Comparison of ENCODE assay signal across 11 cellular contexts in the genomic region with DNA sequence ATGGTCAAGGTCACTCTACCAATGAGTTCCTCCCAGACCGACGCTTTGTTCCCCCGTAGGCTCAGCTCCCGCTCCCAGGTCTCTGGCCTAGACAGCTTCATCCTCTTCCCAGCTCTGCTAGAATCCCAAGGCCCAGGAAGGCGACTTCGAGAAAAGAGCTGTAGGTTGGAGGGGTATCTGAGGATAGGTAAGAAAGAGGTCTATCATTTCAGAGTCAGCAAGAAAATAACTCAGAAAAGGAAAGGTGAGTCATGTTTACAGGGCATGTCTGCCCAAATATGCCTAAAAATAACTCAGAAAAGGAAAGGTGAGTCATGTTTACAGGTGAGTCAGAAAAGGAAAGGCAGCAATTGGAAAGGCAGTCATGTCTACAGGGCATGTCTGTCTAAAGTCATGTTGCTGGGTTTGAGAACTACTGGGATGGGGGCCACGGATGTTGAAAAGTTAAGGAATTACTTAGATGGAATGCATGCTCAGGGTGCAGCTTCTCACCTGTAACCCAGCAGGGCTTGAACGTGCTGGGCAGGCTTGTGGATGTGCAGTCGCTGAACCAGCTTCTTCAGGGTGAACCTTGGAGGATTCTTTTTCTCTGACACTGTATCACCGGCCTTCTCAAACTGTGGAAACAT. TPM values are rescaled to one million over a fixed set of nuclear protein-coding genes. Genes with fewer than 3 reads are reported as not detected.
DNase-seq lines count a peak whose midpoint lies in the region; ATAC-seq, FAIRE-seq and TF ChIP-seq lines count a peak whose summit lies in the region.
"Had no signal": no experiment of that assay in that cellular context is flagged by ENCODE, and none has a peak within 500 bp of the region (broad histone marks: within the 10 kb centered on the region; RNA-seq: fewer than 3 reads in every experiment).

No MANE protein-coding gene starts in this region.

- POLR2A ChIA-PET in A549 (lab: Yijun Ruan, JAX): interaction anchor here (0.7 kb wide), 1 partner anchor 61 kb away, joined by 3 read pairs; no protein-coding TSS in a partner anchor

- H3K36me3 Mint-ChIP-seq in activated T-cell treated with anti-CD3 and anti-CD28 coated beads, Interleukin-2, amount 50 U/mL, for 4 hours (ENCODE audit: insufficient read depth): peaks cover 44% of the 10 kb centered on the region

- WGBS in A549 (ENCODE audit: missing lambda C conversion rate): 89% methylated on average over 10 of the region's 10 CpGs
- WGBS in right cardiac atrium: 93% methylated on average over 10 of the region's 10 CpGs

- in situ Hi-C loops in KBM-7 (cut with MboI; ENCODE audit: low pct_unique_long_range_greater_than_20kb, low sequenced_read_pairs): no loop called here

- no peaks in the 10 kb centered on the region for H3K9me1 ChIP-seq in keratinocyte (ENCODE audit: control insufficient read depth, extremely low read depth, insufficient read depth, low read length)

- CTCF ChIA-PET in A549 (lab: Yijun Ruan, JAX): interaction anchor here (0.6 to 2.3 kb wide), 5 partner anchors 13 to 353 kb away, joined by 3 to 8 read pairs (median 5); a partner anchor contains a TSS

- peak overlapping the region; percentile 13 for H2AFZ ChIP-seq in keratinocyte (ENCODE audit: control insufficient read depth, low read length)

- TF ChIP-seq RAD21 in A549 (conservative IDR thresholded peaks at IDR 0.05 in 1 of 2, IDR thresholded peaks at IDR 0.05 in 1 of 2): no peak

- no peaks in the 10 kb centered on the region for H3K27me3 ChIP-seq in keratinocyte (ENCODE audit: control insufficient read depth, extremely low read depth, insufficient read depth, low read length)
- no peaks in the 10 kb centered on the region for H3K27me3 ChIP-seq in right cardiac atrium (ENCODE audit: control insufficient read depth, insufficient read depth)

- H3K4me1 Mint-ChIP-seq in activated T-cell treated with anti-CD3 and anti-CD28 coated beads, Interleukin-2, amount 50 U/mL, for 4 hours (ENCODE audit: low read depth): peaks cover 29% of the 10 kb centered on the region
- H3K4me1 Mint-ChIP-seq: mesothelial cell of epicardium had no signal

- H3K27ac ChIP-seq in A549: no peak overlapping the region
- H3K27ac ChIP-seq in keratinocyte (ENCODE audit: control insufficient read depth, insufficient read depth, low read length): peak overlapping the region; percentile 78
- H3K27ac ChIP-seq in right cardiac atrium (ENCODE audit: low read length): no peak overlapping the region

- H3K4me2 ChIP-seq in A549 (peak overlapping the region; percentile 36; the same call in 1 of the 3 replicates), keratinocyte (ENCODE audit: control insufficient read depth, extremely low read depth, insufficient read depth, low read depth, low read length) (peak overlapping the region; percentile 76)

- H3K4me1 ChIP-seq in A549 (peaks cover 12% of the 10 kb centered on the region), keratinocyte (ENCODE audit: control insufficient read depth, extremely low read depth, insufficient read depth, low read length) (peaks cover 18% of the 10 kb centered on the region), right cardiac atrium (ENCODE audit: control insufficient read depth, insufficient read depth, low read length) (no peaks in the 10 kb centered on the region)

- H3K79me2 ChIP-seq in keratinocyte (ENCODE audit: control insufficient read depth, insufficient read depth, low read length): peaks cover 3% of the 10 kb centered on the region

- H3K4me3 ChIP-seq in A549 (no peak overlapping the region), keratinocyte (ENCODE audit: control insufficient read depth in 2 of 3, extremely low read depth in 1 of 3, insufficient read depth in 2 of 3, low read depth in 1 of 3, low read length in 3 of 3) (peak overlapping the region in 1 of 3 experiments; percentile 1), right cardiac atrium (ENCODE audit: low read length) (no peak overlapping the region)

- peak overlapping the region; percentile 18 for H3K9ac ChIP-seq in keratinocyte (ENCODE audit: control insufficient read depth, extremely low read depth, insufficient read depth, low read length)

- dilution Hi-C loops in keratinocyte (cut with MboI; ENCODE audit: extremely low pct_ligation_motif_present, low sequenced_read_pairs): no loop called here

- DNase-seq in A549 (ENCODE audit: low read depth in 1 of 2, low spot score in 1 of 2) (peak; percentile 18 to 28), keratinocyte (ENCODE audit: low read depth, low spot score) (peak; percentile 83), right cardiac atrium (no peak), SHP77 treated with DMSO at 0.1 percent for 48 hours (lab: John Stamatoyannopoulos, UW) (no peak), KBM-7 (no peak)
- DNase-seq in activated T-cell treated with anti-CD3 and anti-CD28 coated beads, Interleukin-2, amount 50 U/mL, for 4 hours: no peak
- no peak for DNase-seq in stimulated activated naive CD4-positive, alpha-beta T cell (lab: John Stamatoyannopoulos, UW)
- DNase-seq: NCI-H1105 had no signal

- FAIRE-seq in A549 (lab: Jason Lieb, UNC) (no peak), keratinocyte (lab: Jason Lieb, UNC) (peak; percentile 93)

- no peaks in the 10 kb centered on the region for H3K27me3 Mint-ChIP-seq in activated T-cell treated with anti-CD3 and anti-CD28 coated beads, Interleukin-2, amount 50 U/mL, for 4 hours (ENCODE audit: low read depth)

- TF ChIP-seq CTCF in A549 (IDR thresholded peaks at IDR 0.05): no peak
- no peak for TF ChIP-seq CTCF in keratinocyte (optimal IDR thresholded peaks at IDR 0.05 in 1 of 3, IDR thresholded peaks at IDR 0.05 in 1 of 3, conservative IDR thresholded peaks at IDR 0.05 in 1 of 3; ENCODE audit: extremely low read depth in 1 of 3, insufficient read depth in 2 of 3, low read length in 3 of 3)

- TF ChIP-seq POLR2A in A549 (IDR thresholded peaks at IDR 0.05; ENCODE audit: low read length): no peak

- no peak for TF ChIP-seq EP300 in A549 (IDR thresholded peaks at IDR 0.05)

- peak overlapping the region; percentile 71 for H3K4me3 Mint-ChIP-seq in activated T-cell treated with anti-CD3 and anti-CD28 coated beads, Interleukin-2, amount 50 U/mL, for 4 hours
- H3K4me3 Mint-ChIP-seq: mesothelial cell of epicardium had no signal

- intact Hi-C loops in right cardiac atrium (cut with DNase I): no loop called here

- peaks cover 21 to 22% of the 10 kb centered on the region in 2 experiments for H3K36me3 ChIP-seq in keratinocyte (ENCODE audit: control insufficient read depth in 2 of 2, extremely low read depth in 1 of 2, insufficient read depth in 2 of 2, low read length in 2 of 2)

- ATAC-seq in A549: peak; percentile 43 to 67; a peak in 5 of 6 replicates
- ATAC-seq in HG02798 (IDR thresholded peaks at IDR 0.05; ENCODE audit: poor library complexity, unreplicated experiment): peak; percentile 56
- ATAC-seq in activated T-cell treated with anti-CD3 and anti-CD28 coated beads, Interleukin-2, amount 50 U/mL, for 4 hours: peak; percentile 88 to 97
- no peak for ATAC-seq in right cardiac atrium

- no peaks in the 10 kb centered on the region for H3K9me3 Mint-ChIP-seq in activated T-cell treated with anti-CD3 and anti-CD28 coated beads, Interleukin-2, amount 50 U/mL, for 4 hours
- H3K9me3 Mint-ChIP-seq: mesothelial cell of epicardium had no signal

- H3K9me3 ChIP-seq in A549 (no peaks in the 10 kb centered on the region), keratinocyte (ENCODE audit: control insufficient read depth, low read depth, low read length) (no peaks in the 10 kb centered on the region), right cardiac atrium (ENCODE audit: control insufficient read depth, low read length) (no peaks in the 10 kb centered on the region)

- H4K20me1 ChIP-seq in keratinocyte (ENCODE audit: control insufficient read depth, extremely low read depth, insufficient read depth, low read length): no peaks in the 10 kb centered on the region

RNA-seq across cellular contexts. Expression of a gene that starts 12.2 kb away (rescaled TPM):
- polyA plus RNA-seq in A549 (2011; rRNA removed) (17.5 and 22.2 TPM in 2 replicates), A549 (2017; fragmentation: RNase III; extraction: RNeasy Plus Mini Kit Qiagen cat#74134 plus additional on column Dnase treatment) (6.8 to 8.0 TPM (median 7.4 TPM) in 3 replicates), keratinocyte (12.5 to 16.6 TPM (median 12.8 TPM) in 3 replicates), right cardiac atrium (7.9 TPM)
- 4.4 and 4.9 TPM in 2 replicates for polyA plus RNA-seq in A549 (2012; cell fraction: cytosol; rRNA removed)
- 24.0 and 24.8 TPM in 2 replicates for polyA plus RNA-seq in A549 (2012; cell fraction: nucleus; rRNA removed)
- 20.5 and 36.4 TPM in 2 replicates for polyA minus RNA-seq in A549 (2011; rRNA and poly(A)+ RNA removed)
- total RNA-seq in activated T-cell treated with anti-CD3 and anti-CD28 coated beads, Interleukin-2, amount 50 U/mL, for 4 hours: 10 to 100 TPM; 14.7 to 21.7 (median 19.3) TPM
- 14.3 TPM for polyA plus RNA-seq in keratinocyte (2011; ENCODE audit: low read depth)
- 5.5 and 8.1 TPM in 2 replicates for polyA plus RNA-seq in keratinocyte (2011; cell fraction: cytosol; rRNA removed)
- polyA plus RNA-seq in keratinocyte (2011; cell fraction: nucleus; rRNA removed): 66.0 and 69.7 TPM in 2 replicates
- 11.8 and 13.7 TPM in 2 replicates for polyA plus RNA-seq in keratinocyte (2012; ENCODE audit: low replicate concordance)
- polyA minus RNA-seq in keratinocyte: 28.9 to 36.6 TPM (median 36.0 TPM) in 3 replicates
- polyA minus RNA-seq in keratinocyte (2011; cell fraction: cytosol; rRNA and poly(A)+ RNA removed): 6.7 TPM
- polyA minus RNA-seq in keratinocyte (2011; cell fraction: nucleus; rRNA and poly(A)+ RNA removed): 36.3 and 58.8 TPM in 2 replicates
- 10 to 100 TPM in 3 of 4 donors, 1 to 10 TPM in 1; 7.4 to 14.1 (median 13.1) TPM for total RNA-seq in right cardiac atrium

RNA-seq across cellular contexts. Expression of a gene that starts 34.9 kb away (rescaled TPM):
- polyA plus RNA-seq in A549 (2011; rRNA removed): not detected in 2 replicates
- polyA plus RNA-seq in A549 (2012; cell fraction: cytosol; rRNA removed): not detected in 2 replicates
- polyA plus RNA-seq in A549 (2012; cell fraction: nucleus; rRNA removed): 0.02 TPM in 1 of 2 replicates, not detected in the other
- not detected in 3 replicates for polyA plus RNA-seq in A549 (2017; fragmentation: RNase III; extraction: RNeasy Plus Mini Kit Qiagen cat#74134 plus additional on column Dnase treatment)
- not detected in 2 replicates for polyA minus RNA-seq in A549 (2011; rRNA and poly(A)+ RNA removed)
- total RNA-seq in activated T-cell treated with anti-CD3 and anti-CD28 coated beads, Interleukin-2, amount 50 U/mL, for 4 hours: under 1 TPM in 1 of 3 donors, not detected in 2; 0.05 TPM
- polyA plus RNA-seq in keratinocyte: not detected in 3 replicates
- polyA plus RNA-seq in keratinocyte (2011; ENCODE audit: low read depth): not detected
- not detected in 2 replicates for polyA plus RNA-seq in keratinocyte (2011; cell fraction: cytosol; rRNA removed)
- polyA plus RNA-seq in keratinocyte (2011; cell fraction: nucleus; rRNA removed): not detected in 2 replicates
- polyA plus RNA-seq in keratinocyte (2012; ENCODE audit: low replicate concordance): not detected in 2 replicates
- not detected in 3 replicates for polyA minus RNA-seq in keratinocyte
- polyA minus RNA-seq in keratinocyte (2011; cell fraction: cytosol; rRNA and poly(A)+ RNA removed): not detected
- polyA minus RNA-seq in keratinocyte (2011; cell fraction: nucleus; rRNA and poly(A)+ RNA removed): not detected in 2 replicates
- 1 to 10 TPM in 2 of 4 donors, under 1 TPM in 2; 0.33 to 1.7 (median 0.92) TPM for total RNA-seq in right cardiac atrium
- 0.68 TPM for polyA plus RNA-seq in right cardiac atrium
- total RNA-seq: SK-MEL-5 had no signal

RNA-seq across cellular contexts. Expression of a gene that starts 53.5 kb away (rescaled TPM):
- polyA plus RNA-seq in A549 (2011; rRNA removed) (32.8 and 33.2 TPM in 2 replicates), A549 (2017; fragmentation: RNase III; extraction: RNeasy Plus Mini Kit Qiagen cat#74134 plus additional on column Dnase treatment) (30.4 to 36.9 TPM (median 33.6 TPM) in 3 replicates), keratinocyte (28.8 to 36.6 TPM (median 34.5 TPM) in 3 replicates), right cardiac atrium (18.1 TPM)
- polyA plus RNA-seq in A549 (2012; cell fraction: cytosol; rRNA removed): 45.2 and 57.6 TPM in 2 replicates
- polyA plus RNA-seq in A549 (2012; cell fraction: nucleus; rRNA removed): 113 and 167 TPM in 2 replicates
- polyA minus RNA-seq in A549 (2011; rRNA and poly(A)+ RNA removed): 34.9 and 38.3 TPM in 2 replicates
- total RNA-seq in activated T-cell treated with anti-CD3 and anti-CD28 coated beads, Interleukin-2, amount 50 U/mL, for 4 hours: 10 to 100 TPM; 73.4 to 86.5 (median 75.4) TPM
- 16.4 TPM for polyA plus RNA-seq in keratinocyte (2011; ENCODE audit: low read depth)
- 12.6 and 16.2 TPM in 2 replicates for polyA plus RNA-seq in keratinocyte (2011; cell fraction: cytosol; rRNA removed)
- polyA plus RNA-seq in keratinocyte (2011; cell fraction: nucleus; rRNA removed): 88.7 and 89.7 TPM in 2 replicates
- polyA plus RNA-seq in keratinocyte (2012; ENCODE audit: low replicate concordance): 12.0 and 22.3 TPM in 2 replicates
- 23.5 to 35.4 TPM (median 27.6 TPM) in 3 replicates for polyA minus RNA-seq in keratinocyte
- 21.3 TPM for polyA minus RNA-seq in keratinocyte (2011; cell fraction: cytosol; rRNA and poly(A)+ RNA removed)
- 23.6 and 26.4 TPM in 2 replicates for polyA minus RNA-seq in keratinocyte (2011; cell fraction: nucleus; rRNA and poly(A)+ RNA removed)
- total RNA-seq in right cardiac atrium: 10 to 100 TPM; 17.6 to 21.9 (median 19.5) TPM

RNA-seq across cellular contexts. Expression of a gene that starts 53.9 kb away (rescaled TPM):
- polyA plus RNA-seq in A549 (2011; rRNA removed) (324 and 419 TPM in 2 replicates), A549 (2017; fragmentation: RNase III; extraction: RNeasy Plus Mini Kit Qiagen cat#74134 plus additional on column Dnase treatment) (304 to 313 TPM (median 312 TPM) in 3 replicates), keratinocyte (211 to 234 TPM (median 212 TPM) in 3 replicates), right cardiac atrium (75.8 TPM)
- 377 and 394 TPM in 2 replicates for polyA plus RNA-seq in A549 (2012; cell fraction: cytosol; rRNA removed)
- polyA plus RNA-seq in A549 (2012; cell fraction: nucleus; rRNA removed): 280 and 419 TPM in 2 replicates
- polyA minus RNA-seq in A549 (2011; rRNA and poly(A)+ RNA removed): 224 and 285 TPM in 2 replicates
- total RNA-seq in activated T-cell treated with anti-CD3 and anti-CD28 coated beads, Interleukin-2, amount 50 U/mL, for 4 hours: 100 to 1,000 TPM; 265 to 309 (median 300) TPM
- polyA plus RNA-seq in keratinocyte (2011; ENCODE audit: low read depth): 88.5 TPM
- 197 and 230 TPM in 2 replicates for polyA plus RNA-seq in keratinocyte (2011; cell fraction: cytosol; rRNA removed)
- 218 and 243 TPM in 2 replicates for polyA plus RNA-seq in keratinocyte (2011; cell fraction: nucleus; rRNA removed)
- polyA plus RNA-seq in keratinocyte (2012; ENCODE audit: low replicate concordance): 92.5 and 147 TPM in 2 replicates
- 160 to 254 TPM (median 181 TPM) in 3 replicates for polyA minus RNA-seq in keratinocyte
- 72.9 TPM for polyA minus RNA-seq in keratinocyte (2011; cell fraction: cytosol; rRNA and poly(A)+ RNA removed)
- 27.0 and 46.1 TPM in 2 replicates for polyA minus RNA-seq in keratinocyte (2011; cell fraction: nucleus; rRNA and poly(A)+ RNA removed)
- 10 to 100 TPM; 71.5 to 95.2 (median 90.3) TPM for total RNA-seq in right cardiac atrium

RNA-seq across cellular contexts. Expression of a gene that starts 57.6 kb away (rescaled TPM):
- polyA plus RNA-seq in A549 (2011; rRNA removed): 39.8 and 42.3 TPM in 2 replicates
- polyA plus RNA-seq in A549 (2012; cell fraction: cytosol; rRNA removed): 24.9 and 30.0 TPM in 2 replicates
- 17.6 and 25.2 TPM in 2 replicates for polyA plus RNA-seq in A549 (2012; cell fraction: nucleus; rRNA removed)
- polyA plus RNA-seq in A549 (2017; fragmentation: RNase III; extraction: RNeasy Plus Mini Kit Qiagen cat#74134 plus additional on column Dnase treatment): 42.0 to 43.4 TPM (median 42.1 TPM) in 3 replicates
- 15.0 and 19.1 TPM in 2 replicates for polyA minus RNA-seq in A549 (2011; rRNA and poly(A)+ RNA removed)
- total RNA-seq in activated T-cell treated with anti-CD3 and anti-CD28 coated beads, Interleukin-2, amount 50 U/mL, for 4 hours: 10 to 100 TPM; 16.9 to 22.9 (median 22.1) TPM
- 13.8 to 24.7 TPM (median 24.1 TPM) in 3 replicates for polyA plus RNA-seq in keratinocyte
- 17.6 TPM for polyA plus RNA-seq in keratinocyte (2011; ENCODE audit: low read depth)
- polyA plus RNA-seq in keratinocyte (2011; cell fraction: cytosol; rRNA removed): 13.0 and 20.7 TPM in 2 replicates
- 36.4 and 45.0 TPM in 2 replicates for polyA plus RNA-seq in keratinocyte (2011; cell fraction: nucleus; rRNA removed)
- polyA plus RNA-seq in keratinocyte (2012; ENCODE audit: low replicate concordance): 15.3 and 16.6 TPM in 2 replicates
- polyA minus RNA-seq in keratinocyte: 3.3 to 13.1 TPM (median 5.7 TPM) in 3 replicates
- polyA minus RNA-seq in keratinocyte (2011; cell fraction: cytosol; rRNA and poly(A)+ RNA removed): 6.7 TPM
- 2.3 and 10.2 TPM in 2 replicates for polyA minus RNA-seq in keratinocyte (2011; cell fraction: nucleus; rRNA and poly(A)+ RNA removed)
- total RNA-seq in right cardiac atrium: 10 to 100 TPM; 11.9 to 17.9 (median 16.3) TPM
- polyA plus RNA-seq in right cardiac atrium: 14.3 TPM

Comparison
In these comparisons a context has a peak if more than half of its experiments do, and no peak if none do; other contexts are left out.
1. ATAC-seq: peak in A549 (2 of 2), HG02798 (single experiment) and activated T-cell treated with anti-CD3 and anti-CD28 coated beads, Interleukin-2, amount 50 U/mL, for 4 hours (2 of 2); none in right cardiac atrium (0 of 2).
2. DNase-seq: peak in A549 (2 of 2) and keratinocyte (single experiment); none in activated T-cell treated with anti-CD3 and anti-CD28 coated beads, Interleukin-2, amount 50 U/mL, for 4 hours (single experiment), right cardiac atrium (0 of 3), SHP77 treated with DMSO at 0.1 percent for 48 hours (single experiment), KBM-7 (single experiment) and stimulated activated naive CD4-positive, alpha-beta T cell (0 of 6).